In genomic region chr2:237084444-237084843, GRCh38 we compare ENCODE assay signal across 10 cellular contexts. TPM values are rescaled to one million over a fixed set of nuclear protein-coding genes. Genes with fewer than 3 reads are reported as not detected.
DNase-seq lines count a peak whose midpoint lies in the region; ATAC-seq and TF ChIP-seq lines count a peak whose summit lies in the region.
"Had no signal": no experiment of that assay in that cellular context is flagged by ENCODE, and none has a peak within 500 bp of the region (broad histone marks: within the 10 kb centered on the region; RNA-seq: fewer than 3 reads in every experiment).

No MANE protein-coding gene starts in this region.

- H3K9me3 ChIP-seq in skeletal muscle tissue (ENCODE audit: control insufficient read depth in 3 of 3, low read length in 3 of 3) = no peaks in the 10 kb centered on the region
- H3K9me3 ChIP-seq in prostate gland = no peaks in the 10 kb centered on the region
- H3K9me3 ChIP-seq: adrenal gland had no signal

- H3K27me3 Mint-ChIP-seq in activated CD4-positive, alpha-beta T cell treated with anti-CD3 and anti-CD28 coated beads, Interleukin-2, amount 10 ng/mL, durations not matched to agents 24 days and 14 days = no peaks in the 10 kb centered on the region
- H3K27me3 Mint-ChIP-seq in T-cell = no peaks in the 10 kb centered on the region

- H3K9me3 Mint-ChIP-seq in activated CD4-positive, alpha-beta T cell treated with anti-CD3 and anti-CD28 coated beads, Interleukin-2, amount 10 ng/mL, durations not matched to agents 24 days and 14 days = no peaks in the 10 kb centered on the region
- no peaks in the 10 kb centered on the region for H3K9me3 Mint-ChIP-seq in T-cell

- H3K4me1 Mint-ChIP-seq in activated CD4-positive, alpha-beta T cell treated with anti-CD3 and anti-CD28 coated beads, Interleukin-2, amount 10 ng/mL, durations not matched to agents 24 days and 14 days = peaks cover 17% of the 10 kb centered on the region
- peaks cover 22 to 43% (median 34%) of the 10 kb centered on the region in 3 donors for H3K4me1 Mint-ChIP-seq in T-cell

- DNase-seq in activated CD4-positive, alpha-beta T cell treated with anti-CD3 and anti-CD28 coated beads, Interleukin-2, amount 10 ng/mL, durations not matched to agents 24 days and 14 days = no peak
- DNase-seq in activated CD4-positive, alpha-beta T cell treated with anti-CD3 and anti-CD28 coated beads, Interleukin-2, amount 50 U/mL, for 48 hours = no peak
- DNase-seq in T-cell = no peak
- no peak for DNase-seq in fibroblast of mammary gland (ENCODE audit: low read depth)
- DNase-seq in activated gamma-delta T cell (lab: John Stamatoyannopoulos, UW) = no peak
- no peak for DNase-seq in prostate gland (ENCODE audit: low spot score)
- DNase-seq: adrenal gland, NCI-H2171 had no signal

- H3K4me1 ChIP-seq in skeletal muscle tissue (ENCODE audit: control insufficient read depth in 3 of 3, insufficient read depth in 3 of 3, low read length in 3 of 3) (peaks cover 7 to 26% (median 8%) of the 10 kb centered on the region in 3 donors), prostate gland (replicated peaks) (no peaks in the 10 kb centered on the region)

- no peak for TF ChIP-seq POLR2A in prostate gland (IDR thresholded peaks at IDR 0.05)

- H3K4me3 ChIP-seq in fibroblast of mammary gland (ENCODE audit: control insufficient read depth, low read depth, low read length) = peak overlapping the region; percentile 93
- H3K4me3 ChIP-seq in skeletal muscle tissue (ENCODE audit: low read length in 3 of 3) = peak overlapping the region in 2 of 3 donors; percentile 96 to 100
- H3K4me3 ChIP-seq in prostate gland = no peak overlapping the region

- H3K36me3 ChIP-seq in skeletal muscle tissue (ENCODE audit: control insufficient read depth in 3 of 3, insufficient read depth in 3 of 3, low read length in 3 of 3) (peaks cover 3 to 9% (median 3%) of the 10 kb centered on the region in 3 donors), prostate gland (no peaks in the 10 kb centered on the region)
- H3K36me3 ChIP-seq: adrenal gland had no signal

- peak overlapping the region in 2 of 3 donors; percentile 98 for H3K9ac ChIP-seq in skeletal muscle tissue (ENCODE audit: low read depth in 1 of 3, low read length in 3 of 3)

- H3K27me3 ChIP-seq in skeletal muscle tissue (ENCODE audit: control insufficient read depth in 3 of 3, insufficient read depth in 3 of 3, low read length in 3 of 3) (no peaks in the 10 kb centered on the region), prostate gland (replicated peaks; ENCODE audit: insufficient read depth) (no peaks in the 10 kb centered on the region)
- H3K27me3 ChIP-seq: adrenal gland had no signal

- CTCF ChIA-PET in T-cell (lab: Charles Lee) = interaction anchor here (0.8 to 1.0 kb wide), 3 partner anchors 75 to 588 kb away, joined by 3 read pairs; no protein-coding TSS in a partner anchor

- H3K27ac ChIP-seq in skeletal muscle tissue (ENCODE audit: low read depth, low read length) (no peak overlapping the region), prostate gland (no peak overlapping the region)

- H3K36me3 Mint-ChIP-seq in activated CD4-positive, alpha-beta T cell treated with anti-CD3 and anti-CD28 coated beads, Interleukin-2, amount 10 ng/mL, durations not matched to agents 24 days and 14 days (ENCODE audit: low read depth) = peaks cover 3% of the 10 kb centered on the region
- H3K36me3 Mint-ChIP-seq in T-cell = peaks cover 4% of the 10 kb centered on the region

- H3K4me3 Mint-ChIP-seq in activated CD4-positive, alpha-beta T cell treated with anti-CD3 and anti-CD28 coated beads, Interleukin-2, amount 10 ng/mL, durations not matched to agents 24 days and 14 days = peak overlapping the region; percentile 100
- peak overlapping the region; percentile 97 to 99 (median 98) for H3K4me3 Mint-ChIP-seq in T-cell

- intact Hi-C loops in activated CD4-positive, alpha-beta T cell treated with anti-CD3 and anti-CD28 coated beads, Interleukin-2, amount 10 ng/mL, durations not matched to agents 24 days and 14 days (cut with micrococcal nuclease) = no loop called here
- intact Hi-C loops in prostate gland (cut with DNase I) = no loop called here

- WGBS in prostate gland = 92% methylated on average over 8 of the region's 8 CpGs

- POLR2A ChIA-PET in T-cell (lab: Charles Lee) = no interaction called here

- no peak for TF ChIP-seq CTCF in fibroblast of mammary gland (conservative IDR thresholded peaks at IDR 0.05; ENCODE audit: control insufficient read depth, insufficient read depth, low read depth, low read length)
- no peak for TF ChIP-seq CTCF in prostate gland (IDR thresholded peaks at IDR 0.05)

- ATAC-seq in T-cell (replicated peaks in 1 of 4) (no peak), GM21723 (IDR thresholded peaks at IDR 0.05; ENCODE audit: unreplicated experiment) (no peak)

- no peak overlapping the region for H3K27ac Mint-ChIP-seq in activated CD4-positive, alpha-beta T cell treated with anti-CD3 and anti-CD28 coated beads, Interleukin-2, amount 10 ng/mL, durations not matched to agents 24 days and 14 days
- peak overlapping the region; percentile 96 to 99 for H3K27ac Mint-ChIP-seq in T-cell

RNA-seq across cellular contexts. Expression of gene COPS8, which starts 1.2 kb away (rescaled TPM):
- total RNA-seq in activated CD4-positive, alpha-beta T cell treated with anti-CD3 and anti-CD28 coated beads, Interleukin-2, amount 10 ng/mL, durations not matched to agents 24 days and 14 days = 60.1 and 67.5 TPM in 2 replicates
- total RNA-seq in T-cell (10 to 100 TPM; 27.6 to 49.4 (median 30.2) TPM), skeletal muscle tissue (55.8 TPM), prostate gland (10 to 100 TPM; 73.1 to 90.0 TPM)

Comparison
In these comparisons a context has a peak if more than half of its experiments do, and no peak if none do; other contexts are left out.
1. H3K4me3 ChIP-seq: peak in fibroblast of mammary gland (single experiment) and skeletal muscle tissue (2 of 3); none in prostate gland (0 of 2).